ENCODE assay signal across 8 cellular contexts in the genomic region with DNA sequence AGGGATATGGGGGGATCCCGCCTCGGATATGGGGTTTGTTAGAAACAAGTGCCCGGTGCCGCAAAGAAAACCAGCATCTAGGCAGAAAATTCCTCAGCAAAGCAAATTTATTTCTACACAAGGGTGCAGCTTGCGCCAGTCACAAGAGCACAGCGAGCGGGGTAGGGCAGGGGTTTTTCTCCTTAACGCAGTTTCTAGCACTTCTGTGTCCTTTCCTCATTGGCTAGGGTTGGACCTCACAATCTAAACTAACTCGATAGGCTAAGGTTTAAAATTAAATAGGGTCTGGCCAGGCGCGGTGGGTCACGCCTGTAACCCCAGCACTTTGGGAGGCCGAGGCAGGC. TPM values are rescaled to one million over a fixed set of nuclear protein-coding genes. Genes with fewer than 3 reads are reported as not detected.
DNase-seq lines count a peak whose midpoint lies in the region; TF ChIP-seq lines count a peak whose summit lies in the region.

No MANE protein-coding gene starts in this region.

- H3K4me3 ChIP-seq in SK-N-MC (peak overlapping the region; percentile 89), epithelial cell of proximal tubule (ENCODE audit: low read depth, low read length) (peak overlapping the region; percentile 93), muscle layer of duodenum (ENCODE audit: low read depth in 1 of 2, low read length in 2 of 2) (peak overlapping the region; percentile 63 to 92)

- peaks cover 0 to 7% of the 10 kb centered on the region in 2 donors for H3K4me1 ChIP-seq in muscle layer of duodenum (ENCODE audit: control insufficient read depth in 1 of 2, insufficient read depth in 2 of 2, low read length in 2 of 2)

- H3K27me3 ChIP-seq in muscle layer of duodenum (ENCODE audit: low read depth, low read length), result no peaks in the 10 kb centered on the region

- peak overlapping the region; percentile 75 for H3K9ac ChIP-seq in SK-N-MC (ENCODE audit: insufficient read length)

- TF ChIP-seq CTCF in epithelial cell of proximal tubule (conservative IDR thresholded peaks at IDR 0.05; ENCODE audit: low read depth, low read length), result no peak

- H3K36me3 ChIP-seq in SK-N-MC (ENCODE audit: insufficient read depth, low read length) (no peaks in the 10 kb centered on the region), muscle layer of duodenum (ENCODE audit: control insufficient read depth in 1 of 2, insufficient read depth in 2 of 2, low read length in 2 of 2) (no peaks in the 10 kb centered on the region)

- DNase-seq in NOMO-1 treated with dmso at 0.1 percent for 144 hours (lab: John Stamatoyannopoulos, UW; ENCODE audit: unreplicated experiment) (peak; percentile 10), NOMO-1 (lab: John Stamatoyannopoulos, UW; ENCODE audit: unreplicated experiment in 2 of 2) (no peak), SK-N-MC (ENCODE audit: low read depth, low spot score) (no peak), epithelial cell of proximal tubule (ENCODE audit: low read depth) (no peak), NCI-H774 (lab: John Stamatoyannopoulos, UW) (no peak), NCI-H226 (no peak)
- DNase-seq in activated CD8-positive, alpha-beta memory T cell treated with anti-CD3 and anti-CD28 coated beads, Interleukin-2, amount 50 U/mL, for 48 hours, result no peak

- H3K27ac ChIP-seq in SK-N-MC (no peak overlapping the region), muscle layer of duodenum (ENCODE audit: low read length) (peak overlapping the region; percentile 75)

- H3K9me3 ChIP-seq in SK-N-MC (ENCODE audit: low read depth, low read length) (no peaks in the 10 kb centered on the region), muscle layer of duodenum (ENCODE audit: control insufficient read depth in 1 of 2, low read length in 2 of 2) (no peaks in the 10 kb centered on the region)

RNA-seq across cellular contexts. Expression of gene ZNF440, which starts 0.6 kb away (rescaled TPM):
- 2.7 and 2.9 TPM in 2 replicates for total RNA-seq in epithelial cell of proximal tubule

RNA-seq across cellular contexts. Expression of gene ZNF491, which starts 16.4 kb away (rescaled TPM):
- 0.17 and 0.29 TPM in 2 replicates for total RNA-seq in epithelial cell of proximal tubule

RNA-seq across cellular contexts. Expression of gene ZNF439, which starts 33.8 kb away (rescaled TPM):
- 2.4 and 3.1 TPM in 2 replicates for total RNA-seq in epithelial cell of proximal tubule

RNA-seq across cellular contexts. Expression of gene ZNF441, which starts 47.9 kb away (rescaled TPM):
- 1.2 and 2.0 TPM in 2 replicates for total RNA-seq in epithelial cell of proximal tubule
